In genomic region chr1:19209990-19210771, GRCh38 we compare ENCODE assay signal across 8 cellular contexts. TPM values are rescaled to one million over a fixed set of nuclear protein-coding genes. Genes with fewer than 3 reads are reported as not detected.
A peak's percentile ranks its signal among the peaks of the same experiment; 100 is the strongest.
DNase-seq lines count a peak whose midpoint lies in the region; TF ChIP-seq lines count a peak whose summit lies in the region.

UBR4 (minus strand) TSS chr1:19210266; CDS start chr1:19210248, 18 bp downstream.

- H3K4me3 Mint-ChIP-seq in H9, result peak within 1 kb of the TSS; percentile 82 to 90

- TF ChIP-seq POLR2A in stomach (IDR thresholded peaks at IDR 0.05), result peak in 2 of 4 donors; percentile 71 to 75

- H3K4ac ChIP-seq in H9 (ENCODE audit: low read depth, low read length), result no peak within 1 kb of the TSS; the same call in 1 of the 2 replicates

- TF ChIP-seq EP300 in neural cell (conservative IDR thresholded peaks at IDR 0.05; ENCODE audit: poor library complexity, severe bottlenecking) (peak; percentile 86), stomach (IDR thresholded peaks at IDR 0.05) (peak; percentile 42)

- peak within 1 kb of the TSS; percentile 11 for H2BK5ac ChIP-seq in H9 (ENCODE audit: insufficient read length, low read length)

- H4K20me1 ChIP-seq in H9 (ENCODE audit: control insufficient read depth, insufficient read depth, insufficient read length) (no peaks in the 10 kb centered on the region), neural cell (ENCODE audit: insufficient read depth) (no peaks in the 10 kb centered on the region)

- peak within 1 kb of the TSS; percentile 97 for H3K18ac ChIP-seq in H9 (ENCODE audit: insufficient read length, low read depth, low read length)

- H3K4me1 ChIP-seq in H9 (ENCODE audit: insufficient read depth, low read length), result no peaks in the 10 kb centered on the region; the same call in 1 of the 2 replicates
- H3K4me1 ChIP-seq in stomach, result peaks cover 44 to 70% (median 58%) of the 10 kb centered on the region in 4 donors

- H3K9me3 ChIP-seq in H9 (ENCODE audit: control insufficient read depth, low read depth, low read length), result no peaks in the 10 kb centered on the region
- no peaks in the 10 kb centered on the region for H3K9me3 ChIP-seq in MG63
- H3K9me3 ChIP-seq in neural cell (ENCODE audit: low read length), result no peaks in the 10 kb centered on the region
- H3K9me3 ChIP-seq in stomach, result no peaks in the 10 kb centered on the region

- peak within 1 kb of the TSS; percentile 71 for H2BK120ac ChIP-seq in H9 (ENCODE audit: low read depth, low read length, poor library complexity, severe bottlenecking)

- peak within 1 kb of the TSS; percentile 57 for H3K56ac ChIP-seq in H9 (ENCODE audit: insufficient read length, low read depth, low read length)

- peaks cover under 1 to 18% (median 14%) of the 10 kb centered on the region in 3 experiments; a peak in 6 of 7 replicates for H3K36me3 Mint-ChIP-seq in H9 (ENCODE audit: insufficient read depth in 1 of 3, low read depth in 3 of 3)

- H3F3A ChIP-seq in neural cell (ENCODE audit: insufficient read depth, low read length, poor library complexity, severe bottlenecking), result no peaks in the 10 kb centered on the region

- H3K27me3 Mint-ChIP-seq in H9 (ENCODE audit: low read depth), result no peaks in the 10 kb centered on the region

- H2AFZ ChIP-seq in H9 (ENCODE audit: low read length) (no peak within 1 kb of the TSS), neural cell (ENCODE audit: low read depth, low read length) (peak within 1 kb of the TSS; percentile 70)

- H2BK12ac ChIP-seq in H9 (ENCODE audit: insufficient read length, low read depth, low read length), result no peak within 1 kb of the TSS

- peaks cover 10% of the 10 kb centered on the region for H3K79me1 ChIP-seq in H9 (ENCODE audit: insufficient read depth, low read depth, low read length, poor library complexity, severe bottlenecking)

- H3K9me2 ChIP-seq in neural cell (ENCODE audit: insufficient read depth, low read length), result no peaks in the 10 kb centered on the region

- no peak within 1 kb of the TSS for H4K91ac ChIP-seq in H9 (ENCODE audit: insufficient read length, low read depth, low read length)

- peaks cover 27 to 28% of the 10 kb centered on the region in 2 experiments for H3K4me1 Mint-ChIP-seq in H9

- H2BK15ac ChIP-seq in H9 (ENCODE audit: low read depth, low read length), result no peak within 1 kb of the TSS

- TF ChIP-seq CTCF in H9 (conservative IDR thresholded peaks at IDR 0.05) (no peak), neural cell (IDR thresholded peaks at IDR 0.05; ENCODE audit: poor library complexity, severe bottlenecking) (peak; percentile 25), stomach (IDR thresholded peaks at IDR 0.05) (no peak)

- peak within 1 kb of the TSS; percentile 98 for H3K27ac Mint-ChIP-seq in H9

- H3K4me3 ChIP-seq in MG63, result peak within 1 kb of the TSS; percentile 94
- H3K4me3 ChIP-seq in neural cell (ENCODE audit: low read length), result peak within 1 kb of the TSS; percentile 89
- H3K4me3 ChIP-seq in stomach, result peak within 1 kb of the TSS; percentile 82 to 93 (median 90)

- H3K79me2 ChIP-seq in H9 (ENCODE audit: insufficient read depth, low read length), result peaks cover 42% of the 10 kb centered on the region
- H3K79me2 ChIP-seq in neural cell (replicated peaks; ENCODE audit: insufficient read depth, low read length), result peaks cover 78% of the 10 kb centered on the region

- no peaks in the 10 kb centered on the region for H3K9me3 Mint-ChIP-seq in H9

- H3K4me2 ChIP-seq in H9 (ENCODE audit: insufficient read depth, insufficient read length, low read length), result peak within 1 kb of the TSS; percentile 99
- peak within 1 kb of the TSS; percentile 83 for H3K4me2 ChIP-seq in neural cell (ENCODE audit: low read length)

- H3T11ph ChIP-seq in H9 (ENCODE audit: low read length), result no peak within 1 kb of the TSS

- peak within 1 kb of the TSS; percentile 94 for H3K14ac ChIP-seq in H9 (ENCODE audit: insufficient read depth, low read length)

- H3K23me2 ChIP-seq in H9 (ENCODE audit: insufficient read length, low read depth, low read length, poor library complexity, severe bottlenecking), result peaks cover 11% of the 10 kb centered on the region

- no peak within 1 kb of the TSS for H3K23ac ChIP-seq in H9 (ENCODE audit: insufficient read length, low read depth, low read length)

- no peaks in the 10 kb centered on the region for H3K27me3 ChIP-seq in H9 (ENCODE audit: insufficient read depth, low read length)
- H3K27me3 ChIP-seq in MG63, result no peaks in the 10 kb centered on the region
- H3K27me3 ChIP-seq in neural cell (ENCODE audit: insufficient read depth, low read depth, low read length), result no peaks in the 10 kb centered on the region
- no peaks in the 10 kb centered on the region for H3K27me3 ChIP-seq in stomach

- intact Hi-C loops in stomach (cut with DNase I; ENCODE audit: low total_unique reads), result no loop called here

- DNase-seq in ELR (ENCODE audit: low read depth) (peak; percentile 96), H9 (peak; percentile 96), MG63 (peak; percentile 93), SHP77 treated with DMSO at 0.1 percent for 48 hours (lab: John Stamatoyannopoulos, UW) (peak; percentile 89), activated gamma-delta T cell (lab: John Stamatoyannopoulos, UW) (peak; percentile 96), fibroblast of the conjunctiva (ENCODE audit: low read depth) (peak; percentile 73), stomach (peak; percentile 97)

- H2AK5ac ChIP-seq in H9 (ENCODE audit: insufficient read length, low read length), result no peak within 1 kb of the TSS

- WGBS in H9 (ENCODE audit: extremely low coverage, insufficient read length, low lambda C conversion rate), result no CpG with 5 or more reads among the region's 80 CpGs
- 0 to 1% (median 0%) methylated on average over 44 to 80 of the region's 80 CpGs for WGBS in stomach, 5 donors

- H3K27ac ChIP-seq in H9 (ENCODE audit: insufficient read length, low read depth, low read length), result peak within 1 kb of the TSS; percentile 88
- peak within 1 kb of the TSS; percentile 87 for H3K27ac ChIP-seq in neural cell (ENCODE audit: low read length)
- H3K27ac ChIP-seq in stomach, result peak within 1 kb of the TSS; percentile 94 to 98 (median 97)

- no peak within 1 kb of the TSS for H2BK20ac ChIP-seq in H9 (ENCODE audit: low read depth, low read length, poor library complexity, severe bottlenecking)

- peak; percentile 28 for TF ChIP-seq RAD21 in neural cell (conservative IDR thresholded peaks at IDR 0.05)

- no peak within 1 kb of the TSS for H4K8ac ChIP-seq in H9 (replicated peaks; ENCODE audit: insufficient read length, low read depth, low read length)

- H3K36me3 ChIP-seq in MG63 (peaks cover 31% of the 10 kb centered on the region), neural cell (ENCODE audit: insufficient read depth, low read length) (no peaks in the 10 kb centered on the region), stomach (peaks cover 0 to 18% (median 14%) of the 10 kb centered on the region in 4 donors)

- peak within 1 kb of the TSS; percentile 46 for H4K5ac ChIP-seq in H9 (ENCODE audit: insufficient read length, low read depth, low read length)

- H3K9ac ChIP-seq in H9 (ENCODE audit: extremely low read depth, insufficient read length, low read length), result peak within 1 kb of the TSS; percentile 93
- peak within 1 kb of the TSS; percentile 90 for H3K9ac ChIP-seq in neural cell (ENCODE audit: low read length)

TF ChIP-seq in neural cell, 6 proteins besides CTCF, POLR2A, EP300 and RAD21:
- no peak for TF ChIP-seq EZH2 (IDR thresholded peaks at IDR 0.05; ENCODE audit: borderline replicate concordance, insufficient read depth, low read length, poor library complexity, severe bottlenecking)
- TF ChIP-seq POLR2AphosphoS5 (IDR thresholded peaks at IDR 0.05), result peak; percentile 97
- TF ChIP-seq SMC3 (conservative IDR thresholded peaks at IDR 0.05; ENCODE audit: poor library complexity), result peak; percentile 34
- peak; percentile 87 for TF ChIP-seq TAF1 (IDR thresholded peaks at IDR 0.05; ENCODE audit: low read depth)
- peak; percentile 87 for TF ChIP-seq MXI1 (conservative IDR thresholded peaks at IDR 0.05; ENCODE audit: poor library complexity, severe bottlenecking)
- peak; percentile 91 for TF ChIP-seq REST (IDR thresholded peaks at IDR 0.05; ENCODE audit: borderline replicate concordance)

RNA-seq across cellular contexts. Expression of gene UBR4, which starts in this region (rescaled TPM):
- total RNA-seq in H9 (2021) (118 and 131 TPM in 2 replicates), stomach (100 to 1,000 TPM; 113 to 262 (median 172) TPM)
- 35.0 and 47.0 TPM in 2 replicates for total RNA-seq in MG63 (2014; rRNA removed; shearing (Covaris generic); ENCODE audit: low replicate concordance)
- polyA plus RNA-seq in neural cell (49.7 and 58.4 TPM in 2 replicates), stomach (100 to 1,000 TPM in 1 of 3 donors, 10 to 100 TPM in 2; 41.9 to 104 (median 42.1) TPM)
- polyA minus RNA-seq in neural cell, result 124 and 156 TPM in 2 replicates

Comparison
In these comparisons a context has a peak if more than half of its experiments do, and no peak if none do; other contexts are left out.
1. Peak in every context shown above with its lines: DNase-seq, H3K4me3 ChIP-seq and H3K27ac ChIP-seq.